Comparison of ENCODE assay signal across 9 cellular contexts in genomic region chr1:167713330-167714081, GRCh38. TPM values are rescaled to one million over a fixed set of nuclear protein-coding genes. Genes with fewer than 3 reads are reported as not detected.
DNase-seq lines count a peak whose midpoint lies in the region; ATAC-seq, FAIRE-seq and TF ChIP-seq lines count a peak whose summit lies in the region.
"Had no signal": no experiment of that assay in that cellular context is flagged by ENCODE, and none has a peak within 500 bp of the region (broad histone marks: within the 10 kb centered on the region; RNA-seq: fewer than 3 reads in every experiment).

No MANE protein-coding gene starts in this region.

- H3K27ac ChIP-seq in GM23338 (ENCODE audit: low read depth) (no peak overlapping the region), Peyer's patch (peak overlapping the region; percentile 72 to 91 (median 83)), thoracic aorta (peak overlapping the region; percentile 78 to 79)

- H3K27ac Mint-ChIP-seq in GM23338 = no peak overlapping the region

- DNase-seq in GM23338 (ENCODE audit: low spot score) = peak; percentile 62
- peak in 2 of 3 donors; percentile 53 to 62 for DNase-seq in Peyer's patch
- DNase-seq in bronchial epithelial cell (ENCODE audit: low read depth) = no peak
- peak; percentile 7 to 13 for DNase-seq in lung microvascular endothelial cell (ENCODE audit: low read depth in 2 of 2)
- DNase-seq in thoracic aorta (ENCODE audit: low spot score) = no peak
- no peak for DNase-seq in ACHN
- no peak for DNase-seq in GF-D8 (lab: John Stamatoyannopoulos, UW)

- peaks cover 29% of the 10 kb centered on the region for H3K27me3 Mint-ChIP-seq in GM23338 (ENCODE audit: insufficient read depth, low read depth, poor library complexity)

- no peak for TF ChIP-seq POLR2A in Peyer's patch (IDR thresholded peaks at IDR 0.05)

- no peak for FAIRE-seq in bronchial epithelial cell (lab: Jason Lieb, UNC)
- FAIRE-seq: TTC549 had no signal

- peak overlapping the region; percentile 99 for H2AFZ ChIP-seq in GM23338

- no peaks in the 10 kb centered on the region for H3K9me3 ChIP-seq in Peyer's patch
- H3K9me3 ChIP-seq in thoracic aorta = no peaks in the 10 kb centered on the region

- H3K4me3 ChIP-seq in GM23338 (peak overlapping the region; percentile 82), Peyer's patch (peak overlapping the region; percentile 57 to 75 (median 66)), bronchial epithelial cell (ENCODE audit: low read depth, low read length) (peak overlapping the region; percentile 94), thoracic aorta (peak overlapping the region; percentile 70)

- 0 out of 2 replicates have a peak, but pooled peaks cover 4% of the 10 kb centered on the region for H3F3A ChIP-seq in GM23338 (replicated peaks; ENCODE audit: low read depth)

- H3K4me1 Mint-ChIP-seq in GM23338 = peaks cover 14% of the 10 kb centered on the region

- peak overlapping the region; percentile 94 for H3K4me3 Mint-ChIP-seq in GM23338

- H3K9me3 Mint-ChIP-seq in GM23338 = peaks cover 9% of the 10 kb centered on the region

- TF ChIP-seq CTCF in GM23338 (conservative IDR thresholded peaks at IDR 0.05; ENCODE audit: low read depth in 2 of 2) (no peak), Peyer's patch (IDR thresholded peaks at IDR 0.05) (no peak), bronchial epithelial cell (IDR thresholded peaks at IDR 0.05; ENCODE audit: insufficient read depth, low read length, severe bottlenecking) (no peak), thoracic aorta (IDR thresholded peaks at IDR 0.05) (no peak)

- peak overlapping the region; percentile 95 for H3K4me2 ChIP-seq in GM23338

- H3K36me3 ChIP-seq in GM23338 (ENCODE audit: insufficient read depth) (no peaks in the 10 kb centered on the region), Peyer's patch (no peaks in the 10 kb centered on the region), bronchial epithelial cell (ENCODE audit: control insufficient read depth, insufficient read depth, low read length) (no peaks in the 10 kb centered on the region), thoracic aorta (no peaks in the 10 kb centered on the region)

- H3K4me1 ChIP-seq in GM23338 (ENCODE audit: insufficient read depth) = peaks cover 21% of the 10 kb centered on the region
- peaks cover 0 to 15% (median 2%) of the 10 kb centered on the region in 4 donors for H3K4me1 ChIP-seq in Peyer's patch
- peaks cover 13 to 21% of the 10 kb centered on the region in 2 donors for H3K4me1 ChIP-seq in thoracic aorta (ENCODE audit: control insufficient read depth in 1 of 2, low read depth in 2 of 2)

- no peaks in the 10 kb centered on the region for H3K9me2 ChIP-seq in GM23338 (ENCODE audit: insufficient read depth)

- ATAC-seq in GM23338 (peak; percentile 13), thoracic aorta (ENCODE audit: insufficient number of reproducible peaks, low FRiP score, low read depth) (no peak), HG02678 (IDR thresholded peaks at IDR 0.05; ENCODE audit: unreplicated experiment) (no peak)

- H3K27me3 ChIP-seq in GM23338 (ENCODE audit: insufficient read depth) (peaks cover 28% of the 10 kb centered on the region), Peyer's patch (no peaks in the 10 kb centered on the region), bronchial epithelial cell (ENCODE audit: control insufficient read depth, insufficient read depth, low read length) (no peaks in the 10 kb centered on the region), thoracic aorta (replicated peaks; ENCODE audit: insufficient read depth) (no peaks in the 10 kb centered on the region)

- peaks cover 8% of the 10 kb centered on the region for H3K36me3 Mint-ChIP-seq in GM23338 (ENCODE audit: low read depth)

- no peaks in the 10 kb centered on the region for H4K20me1 ChIP-seq in GM23338 (replicated peaks; ENCODE audit: insufficient read depth)

- in situ Hi-C loops in ACHN (cut with HindIII; ENCODE audit: low pct_ligation_motif_present, low pct_unique_long_range_greater_than_20kb, low sequenced_read_pairs) = no loop called here

- no peaks in the 10 kb centered on the region for H3K79me2 ChIP-seq in GM23338 (replicated peaks; ENCODE audit: insufficient read depth)

TF ChIP-seq in GM23338, 12 proteins besides CTCF, POLR2A, EP300 and RAD21 (continues in another document):
- TF ChIP-seq ZNF462 (CRISPR knock-in tag; IDR thresholded peaks at IDR 0.05) = no peak
- TF ChIP-seq NANOG (IDR thresholded peaks at IDR 0.05; ENCODE audit: borderline replicate concordance) = no peak
- no peak for TF ChIP-seq ZNF114 (CRISPR knock-in tag; IDR thresholded peaks at IDR 0.05)
- TF ChIP-seq, protein P1, sequence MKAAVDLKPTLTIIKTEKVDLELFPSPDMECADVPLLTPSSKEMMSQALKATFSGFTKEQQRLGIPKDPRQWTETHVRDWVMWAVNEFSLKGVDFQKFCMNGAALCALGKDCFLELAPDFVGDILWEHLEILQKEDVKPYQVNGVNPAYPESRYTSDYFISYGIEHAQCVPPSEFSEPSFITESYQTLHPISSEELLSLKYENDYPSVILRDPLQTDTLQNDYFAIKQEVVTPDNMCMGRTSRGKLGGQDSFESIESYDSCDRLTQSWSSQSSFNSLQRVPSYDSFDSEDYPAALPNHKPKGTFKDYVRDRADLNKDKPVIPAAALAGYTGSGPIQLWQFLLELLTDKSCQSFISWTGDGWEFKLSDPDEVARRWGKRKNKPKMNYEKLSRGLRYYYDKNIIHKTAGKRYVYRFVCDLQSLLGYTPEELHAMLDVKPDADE (IDR thresholded peaks at IDR 0.05) = no peak
- TF ChIP-seq EZH2 (IDR thresholded peaks at IDR 0.05; ENCODE audit: low read depth, unreplicated experiment) = no peak
- TF ChIP-seq STAT1 (IDR thresholded peaks at IDR 0.05; ENCODE audit: unreplicated experiment) = no peak
- TF ChIP-seq ZNF331 (CRISPR knock-in tag; IDR thresholded peaks at IDR 0.05; ENCODE audit: low read depth) = no peak

RNA-seq across cellular contexts. Expression of gene MPZL1, which starts 8.3 kb away (rescaled TPM):
- total RNA-seq in GM23338 (2014; rRNA removed; shearing (Covaris generic)) = 85.1 and 86.5 TPM in 2 replicates
- 26.6 and 35.1 TPM in 2 replicates for polyA plus RNA-seq in GM23338 (2016; fragmentation: Nextera tagmentation; extraction: Ambion mirVana)
- total RNA-seq in Peyer's patch = 10 to 100 TPM; 23.1 to 87.7 (median 66.6) TPM
- total RNA-seq in bronchial epithelial cell = 69.8 and 95.6 TPM in 2 replicates
- 77.8 and 85.1 TPM in 2 replicates for total RNA-seq in lung microvascular endothelial cell
- total RNA-seq in thoracic aorta = 100 to 1,000 TPM in 1 of 2 donors, 10 to 100 TPM in 1; 92.6 to 108 TPM

Comparison
In these comparisons a context has a peak if more than half of its experiments do, and no peak if none do; other contexts are left out.
1. DNase-seq: peak in GM23338 (single experiment), Peyer's patch (2 of 3) and lung microvascular endothelial cell (2 of 2); none in bronchial epithelial cell (single experiment), thoracic aorta (single experiment), ACHN (single experiment) and GF-D8 (single experiment).
2. Peak in every context shown above with its lines, with median percentiles within 50 percentile points of each other: H3K4me3 ChIP-seq.